8 cellular contexts compared by ENCODE assay signal in the genomic region with DNA sequence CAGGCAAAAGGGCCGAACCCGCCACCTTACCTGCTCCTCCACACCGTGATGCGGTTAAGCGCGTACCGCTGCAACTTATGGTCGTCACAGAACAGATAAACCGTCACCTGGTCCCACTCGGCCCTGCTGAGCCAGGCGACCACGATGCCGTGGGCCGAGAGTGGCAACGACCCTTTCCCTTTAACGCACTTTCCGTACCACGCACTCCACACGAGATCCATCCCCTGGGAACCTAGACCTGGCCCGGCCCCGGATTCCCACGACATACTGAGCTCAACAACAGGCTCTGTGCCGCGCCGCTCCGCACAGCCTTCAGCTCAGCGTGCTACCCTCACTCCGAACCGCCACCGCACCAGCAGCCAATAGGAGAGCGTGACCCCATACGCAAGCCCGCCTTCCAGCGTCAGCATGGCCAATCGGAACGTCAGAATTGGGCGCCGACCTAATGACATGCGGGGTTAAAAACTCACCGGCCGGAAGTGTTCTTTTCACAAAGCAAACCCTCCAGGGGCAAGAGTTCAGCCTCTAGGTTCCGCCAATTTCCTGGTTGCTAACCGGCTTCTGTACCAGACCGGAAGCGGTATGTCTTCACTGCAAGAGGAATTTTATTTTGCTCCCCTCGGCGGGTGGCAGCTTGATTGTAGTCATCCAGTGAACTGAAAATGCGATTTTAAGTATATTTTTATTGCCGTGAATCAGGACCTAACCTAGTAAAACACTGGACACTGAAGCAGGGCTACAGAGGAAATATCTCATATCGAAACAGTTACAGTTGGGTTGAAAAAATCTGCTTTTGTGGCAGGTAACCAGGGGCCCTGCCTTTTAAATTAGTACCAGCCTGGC. TPM values are rescaled to one million over a fixed set of nuclear protein-coding genes. Genes with fewer than 3 reads are reported as not detected.
A peak's percentile ranks its signal among the peaks of the same experiment; 100 is the strongest.
DNase-seq lines count a peak whose midpoint lies in the region; ATAC-seq and TF ChIP-seq lines count a peak whose summit lies in the region.

A gene (minus strand): TSS at position 338 of the 843 bp plus-strand sequence. CDS start 72 bp downstream, at position 266.

- peaks cover 12% of the 10 kb centered on the region for H3K4me1 ChIP-seq in adipocyte (ENCODE audit: control insufficient read depth, insufficient read depth, low read length)

- ATAC-seq in HG02798 (IDR thresholded peaks at IDR 0.05; ENCODE audit: poor library complexity, unreplicated experiment), result peak; percentile 100

- H3K27me3 Mint-ChIP-seq in type B pancreatic cell, result no peaks in the 10 kb centered on the region

- H3K36me3 Mint-ChIP-seq in type B pancreatic cell, result no peaks in the 10 kb centered on the region

- no peaks in the 10 kb centered on the region for H3K4me1 Mint-ChIP-seq in type B pancreatic cell (ENCODE audit: unreplicated experiment)

- intact Hi-C loops in cardiac septum (cut with DNase I), result no loop called here

- H3K36me3 ChIP-seq in adipocyte (ENCODE audit: control insufficient read depth, insufficient read depth, low read length, severe bottlenecking), result peaks cover 6% of the 10 kb centered on the region

- no peaks in the 10 kb centered on the region for H3K27me3 ChIP-seq in adipocyte (replicated peaks; ENCODE audit: control insufficient read depth, insufficient read depth, low read length)

- H3K4me3 ChIP-seq in GM12875 (ENCODE audit: low read depth, low read length) (peak within 1 kb of the TSS; percentile 92), adipocyte (ENCODE audit: low read length) (peak within 1 kb of the TSS; percentile 95)

- H3K27ac Mint-ChIP-seq in type B pancreatic cell, result peak within 1 kb of the TSS; percentile 83

- peak within 1 kb of the TSS; percentile 94 for H3K4me3 Mint-ChIP-seq in type B pancreatic cell

- TF ChIP-seq CTCF in GM12875 (IDR thresholded peaks at IDR 0.05; ENCODE audit: borderline replicate concordance, insufficient read depth, low read depth, low read length) (no peak), type B pancreatic cell (conservative IDR thresholded peaks at IDR 0.05) (no peak)

- peak within 1 kb of the TSS; percentile 90 for H3K9ac ChIP-seq in adipocyte (ENCODE audit: low read length)

- DNase-seq in NCI-H1436 (lab: John Stamatoyannopoulos, UW) (peak; percentile 96), T follicular helper cell (ENCODE audit: low read depth) (peak; percentile 84), adipocyte (ENCODE audit: low read depth) (peak; percentile 93), cardiac septum (ENCODE audit: low spot score) (peak; percentile 94), pons (ENCODE audit: low spot score) (peak; percentile 92), type B pancreatic cell (ENCODE audit: extremely low spot score, unreplicated experiment) (peak; percentile 87)

- no peaks in the 10 kb centered on the region for H3K9me3 Mint-ChIP-seq in type B pancreatic cell

- no peaks in the 10 kb centered on the region for H3K9me3 ChIP-seq in adipocyte (ENCODE audit: control insufficient read depth, low read length)

RNA-seq across cellular contexts. Expression of the gene that starts here (rescaled TPM):
- total RNA-seq in cardiac septum (17.7 TPM), type B pancreatic cell (ENCODE audit: low replicate concordance) (29.3 and 42.1 TPM in 2 replicates)

Comparison
In these comparisons a context has a peak if more than half of its experiments do, and no peak if none do; other contexts are left out.
1. Peak in every context shown above with its lines: DNase-seq, ATAC-seq and H3K4me3 ChIP-seq.